Comparison of ENCODE assay signal across 11 cellular contexts in genomic region chr14:33972522-33973162, GRCh38. TPM values are rescaled to one million over a fixed set of nuclear protein-coding genes. Genes with fewer than 3 reads are reported as not detected.
A peak's percentile ranks its signal among the peaks of the same experiment; 100 is the strongest.
DNase-seq lines count a peak whose midpoint lies in the region; ATAC-seq and TF ChIP-seq lines count a peak whose summit lies in the region.
"Had no signal": no experiment of that assay in that cellular context is flagged by ENCODE, and none has a peak within 500 bp of the region (broad histone marks: within the 10 kb centered on the region; RNA-seq: fewer than 3 reads in every experiment).

No MANE protein-coding gene starts in this region.

- no peaks in the 10 kb centered on the region for H3K79me1 ChIP-seq in mesendoderm (ENCODE audit: low read length)

- ATAC-seq in GM19035 (IDR thresholded peaks at IDR 0.05; ENCODE audit: unreplicated experiment), result peak; percentile 68
- peak; percentile 94 for ATAC-seq in GM21786 (IDR thresholded peaks at IDR 0.05; ENCODE audit: unreplicated experiment)
- ATAC-seq in HG03342 (IDR thresholded peaks at IDR 0.05; ENCODE audit: unreplicated experiment), result peak; percentile 94

- H3K4me1 ChIP-seq in mesendoderm (ENCODE audit: control insufficient read depth, low read depth, low read length), result peaks cover 2% of the 10 kb centered on the region
- H3K4me1 ChIP-seq: right lobe of liver had no signal

- H3K4me3 Mint-ChIP-seq in progenitor cell of endocrine pancreas (ENCODE audit: low read depth) (no peak overlapping the region), mesothelial cell of epicardium (no peak overlapping the region)
- H3K4me3 Mint-ChIP-seq: activated naive CD4-positive, alpha-beta T cell treated with anti-CD3 and anti-CD28 coated beads for 36 hours had no signal

- H4K8ac ChIP-seq in mesendoderm (ENCODE audit: low read depth, low read length), result no peak overlapping the region

- no peak overlapping the region for H3K23ac ChIP-seq in mesendoderm (ENCODE audit: low read length)

- H3K79me2 ChIP-seq in mesendoderm (ENCODE audit: control insufficient read depth, insufficient read depth, low read length), result no peaks in the 10 kb centered on the region

- H3K36me3 ChIP-seq in mesendoderm (ENCODE audit: control insufficient read depth, insufficient read depth, low read length), result no peaks in the 10 kb centered on the region
- H3K36me3 ChIP-seq: right lobe of liver had no signal

- no peaks in the 10 kb centered on the region for H3K27me3 ChIP-seq in mesendoderm (ENCODE audit: insufficient read depth, low read length, poor library complexity)
- H3K27me3 ChIP-seq: right lobe of liver had no signal

- WGBS in mesendoderm (ENCODE audit: extremely low coverage, insufficient coverage, low lambda C conversion rate), result no CpG with 5 or more reads among the region's 12 CpGs

- peak overlapping the region; percentile 51 for H3K18ac ChIP-seq in mesendoderm (ENCODE audit: low read length)

- H3K4ac ChIP-seq in mesendoderm (ENCODE audit: low read depth, low read length), result no peak overlapping the region

- H2BK120ac ChIP-seq in mesendoderm (ENCODE audit: low read depth, low read length), result no peak overlapping the region

- peak overlapping the region; percentile 45 for H3K56ac ChIP-seq in mesendoderm (ENCODE audit: low read length)

- H3K27ac ChIP-seq in mesendoderm (ENCODE audit: low read depth, low read length), result no peak overlapping the region
- H3K27ac ChIP-seq: right lobe of liver had no signal

- no peak overlapping the region for H2AK5ac ChIP-seq in mesendoderm (ENCODE audit: low read length)

- H2BK5ac ChIP-seq in mesendoderm (ENCODE audit: low read length), result no peak overlapping the region

- no peak overlapping the region for H4K5ac ChIP-seq in mesendoderm (ENCODE audit: low read length)

- no peak overlapping the region for H3K4me2 ChIP-seq in mesendoderm (ENCODE audit: low read length)

- no peaks in the 10 kb centered on the region for H3K4me1 Mint-ChIP-seq in progenitor cell of endocrine pancreas (ENCODE audit: low read depth)
- peaks cover 25% of the 10 kb centered on the region for H3K4me1 Mint-ChIP-seq in mesothelial cell of epicardium

- TF ChIP-seq CTCF in progenitor cell of endocrine pancreas (IDR thresholded peaks at IDR 0.05; ENCODE audit: unreplicated experiment) (no peak), mesothelial cell of epicardium (IDR thresholded peaks at IDR 0.05; ENCODE audit: unreplicated experiment) (no peak)

- no peak overlapping the region for H3K4me3 ChIP-seq in mesendoderm (ENCODE audit: low read length)
- H3K4me3 ChIP-seq: right lobe of liver had no signal

- H3K36me3 Mint-ChIP-seq in progenitor cell of endocrine pancreas (ENCODE audit: insufficient read depth) (peaks cover 2% of the 10 kb centered on the region), mesothelial cell of epicardium (peaks cover 9% of the 10 kb centered on the region)

- H3K9me3 Mint-ChIP-seq in progenitor cell of endocrine pancreas (ENCODE audit: low read depth), result peaks cover 10% of the 10 kb centered on the region
- peaks cover 16% of the 10 kb centered on the region for H3K9me3 Mint-ChIP-seq in mesothelial cell of epicardium

- H2BK15ac ChIP-seq in mesendoderm (replicated peaks; ENCODE audit: low read depth), result no peak overlapping the region

- H3K27me3 Mint-ChIP-seq in progenitor cell of endocrine pancreas (peaks cover 3% of the 10 kb centered on the region), mesothelial cell of epicardium (ENCODE audit: low read depth) (no peaks in the 10 kb centered on the region)

- H3K27ac Mint-ChIP-seq in progenitor cell of endocrine pancreas (no peak overlapping the region), mesothelial cell of epicardium (no peak overlapping the region)
- H3K27ac Mint-ChIP-seq: activated naive CD4-positive, alpha-beta T cell treated with anti-CD3 and anti-CD28 coated beads for 36 hours had no signal

- DNase-seq in mesendoderm, result peak; percentile 64
- DNase-seq in progenitor cell of endocrine pancreas (ENCODE audit: low spot score, unreplicated experiment), result no peak
- no peak for DNase-seq in mesothelial cell of epicardium (ENCODE audit: low spot score in 2 of 2, unreplicated experiment in 2 of 2)
- no peak for DNase-seq in DMS114 treated with DMSO at 0.1 percent for 48 hours (lab: John Stamatoyannopoulos, UW; ENCODE audit: unreplicated experiment)
- DNase-seq: activated CD4-positive, alpha-beta T cell treated with anti-CD3 and anti-CD28 coated beads for 1 hour; activated naive CD4-positive, alpha-beta T cell treated with anti-CD3 and anti-CD28 coated beads for 36 hours; NCI-H146; right lobe of liver had no signal

- no peak overlapping the region for H3K9ac ChIP-seq in mesendoderm (ENCODE audit: low read length)

RNA-seq across cellular contexts. Expression of gene EGLN3, which starts 21.8 kb away (rescaled TPM):
- 24.2 TPM for polyA plus RNA-seq in mesendoderm (2013, experiment 1 of 2)
- polyA plus RNA-seq in mesendoderm (2013, experiment 2 of 2), result 24.5 TPM
- total RNA-seq in progenitor cell of endocrine pancreas (8.3 and 9.5 TPM in 2 replicates), mesothelial cell of epicardium (8.3 to 10.5 TPM (median 9.6 TPM) in 3 replicates)
